ENCODE assay signal across 8 cellular contexts in genomic region chr14:91349481-91350074, GRCh38.
DNase-seq lines count a peak whose midpoint lies in the region; ATAC-seq and TF ChIP-seq lines count a peak whose summit lies in the region.

No MANE protein-coding gene starts in this region.

- DNase-seq in activated CD8-positive, alpha-beta T cell treated with anti-CD3 and anti-CD28 coated beads for 36 hours: peak; percentile 92
- peak in 8 of 10 donors; percentile 47 to 72 (median 59) for DNase-seq in naive thymus-derived CD8-positive, alpha-beta T cell
- DNase-seq in coronary artery (ENCODE audit: low spot score) (no peak), 8988T (no peak), left cardiac atrium (no peak), brain microvascular endothelial cell (no peak)

- H3K4me3 ChIP-seq in coronary artery (no peak overlapping the region), brain microvascular endothelial cell (ENCODE audit: low read depth, low read length) (no peak overlapping the region)

- no peaks in the 10 kb centered on the region for H3K9me3 Mint-ChIP-seq in activated CD8-positive, alpha-beta T cell treated with anti-CD3 and anti-CD28 coated beads for 36 hours
- no peaks in the 10 kb centered on the region for H3K9me3 Mint-ChIP-seq in naive thymus-derived CD8-positive, alpha-beta T cell

- POLR2A ChIA-PET in activated CD8-positive, alpha-beta T cell treated with anti-CD3 and anti-CD28 coated beads for 36 hours (lab: Charles Lee): interaction anchor here (0.6 to 12.7 kb wide), 19 partner anchors 10 to 160 kb away, joined by 3 to 167 read pairs (median 5); partner anchors contain the start of genes CCDC88C and PPP4R3A
- POLR2A ChIA-PET in naive thymus-derived CD8-positive, alpha-beta T cell (lab: Charles Lee): interaction anchor here (0.5 to 15.0 kb wide), 18 partner anchors 8 to 971 kb away, joined by 3 to 200 read pairs (median 4); partner anchors contain the start of gene CCDC88C

- TF ChIP-seq CTCF in activated CD8-positive, alpha-beta T cell treated with anti-CD3 and anti-CD28 coated beads for 36 hours (IDR thresholded peaks at IDR 0.05): no peak
- no peak for TF ChIP-seq CTCF in coronary artery (IDR thresholded peaks at IDR 0.05)
- TF ChIP-seq CTCF in brain microvascular endothelial cell (IDR thresholded peaks at IDR 0.05; ENCODE audit: low read depth, low read length, missing control alignments): no peak

- in situ Hi-C loops in brain microvascular endothelial cell (cut with HindIII; ENCODE audit: low pct_ligation_motif_present, low sequenced_read_pairs): no loop called here

- H3K27me3 ChIP-seq in brain microvascular endothelial cell (replicated peaks): no peaks in the 10 kb centered on the region

- intact Hi-C loops in activated CD8-positive, alpha-beta T cell treated with anti-CD3 and anti-CD28 coated beads for 36 hours (cut with micrococcal nuclease): loop anchor here (1.0 to 10.0 kb wide), 3 partner anchors 23 to 65 kb away; partner anchors contain the start of gene CCDC88C
- intact Hi-C loops in left cardiac atrium (cut with DNase I): no loop called here

- H3K36me3 ChIP-seq in brain microvascular endothelial cell (replicated peaks): no peaks in the 10 kb centered on the region

- H3K27ac ChIP-seq in coronary artery (no peak overlapping the region), brain microvascular endothelial cell (no peak overlapping the region)

- peaks cover 87% of the 10 kb centered on the region for H3K4me1 Mint-ChIP-seq in activated CD8-positive, alpha-beta T cell treated with anti-CD3 and anti-CD28 coated beads for 36 hours (ENCODE audit: low read depth)
- peaks cover 56 to 95% (median 90%) of the 10 kb centered on the region in 4 donors for H3K4me1 Mint-ChIP-seq in naive thymus-derived CD8-positive, alpha-beta T cell

- CTCF ChIA-PET in activated CD8-positive, alpha-beta T cell treated with anti-CD3 and anti-CD28 coated beads for 36 hours (lab: Charles Lee): interaction anchor here (1.0 to 14.9 kb wide), 12 partner anchors 8 to 67 kb away, joined by 3 to 183 read pairs (median 8); partner anchors contain the start of gene CCDC88C

- H3K36me3 Mint-ChIP-seq in activated CD8-positive, alpha-beta T cell treated with anti-CD3 and anti-CD28 coated beads for 36 hours (ENCODE audit: low read depth): peaks cover 32% of the 10 kb centered on the region
- peaks cover 0 to 32% (median 0%) of the 10 kb centered on the region in 3 donors for H3K36me3 Mint-ChIP-seq in naive thymus-derived CD8-positive, alpha-beta T cell

- H3K4me3 Mint-ChIP-seq in activated CD8-positive, alpha-beta T cell treated with anti-CD3 and anti-CD28 coated beads for 36 hours: peak overlapping the region; percentile 65
- peak overlapping the region; percentile 43 to 93 (median 88) for H3K4me3 Mint-ChIP-seq in naive thymus-derived CD8-positive, alpha-beta T cell

- peak; percentile 47 for ATAC-seq in GM18873 (IDR thresholded peaks at IDR 0.05; ENCODE audit: low FRiP score, unreplicated experiment)
- peak; percentile 57 for ATAC-seq in HG03095 (IDR thresholded peaks at IDR 0.05; ENCODE audit: unreplicated experiment)
- peak; percentile 76 for ATAC-seq in activated CD8-positive, alpha-beta T cell treated with anti-CD3 and anti-CD28 coated beads for 36 hours
- ATAC-seq in naive thymus-derived CD8-positive, alpha-beta T cell: peak; percentile 57 to 76
- no peak for ATAC-seq in left cardiac atrium

- H3K27me3 Mint-ChIP-seq in activated CD8-positive, alpha-beta T cell treated with anti-CD3 and anti-CD28 coated beads for 36 hours: no peaks in the 10 kb centered on the region
- H3K27me3 Mint-ChIP-seq in naive thymus-derived CD8-positive, alpha-beta T cell: no peaks in the 10 kb centered on the region

- H3K27ac Mint-ChIP-seq in activated CD8-positive, alpha-beta T cell treated with anti-CD3 and anti-CD28 coated beads for 36 hours: peak overlapping the region; percentile 85
- peak overlapping the region; percentile 94 to 99 (median 96) for H3K27ac Mint-ChIP-seq in naive thymus-derived CD8-positive, alpha-beta T cell

Comparison
In these comparisons a context has a peak if more than half of its experiments do, and no peak if none do; other contexts are left out.
1. ATAC-seq: peak in GM18873 (single experiment), HG03095 (single experiment), activated CD8-positive, alpha-beta T cell treated with anti-CD3 and anti-CD28 coated beads for 36 hours (single experiment) and naive thymus-derived CD8-positive, alpha-beta T cell (2 of 2); none in left cardiac atrium (0 of 2).
2. DNase-seq: peak in activated CD8-positive, alpha-beta T cell treated with anti-CD3 and anti-CD28 coated beads for 36 hours (single experiment) and naive thymus-derived CD8-positive, alpha-beta T cell (8 of 10); none in coronary artery (single experiment), 8988T (single experiment), left cardiac atrium (single experiment) and brain microvascular endothelial cell (single experiment).